In genomic region chr7:46385662-46386309, GRCh38 we compare ENCODE assay signal across 15 cellular contexts.
DNase-seq lines count a peak whose midpoint lies in the region; ATAC-seq, FAIRE-seq and TF ChIP-seq lines count a peak whose summit lies in the region.
"Had no signal": no experiment of that assay in that cellular context is flagged by ENCODE, and none has a peak within 500 bp of the region (broad histone marks: within the 10 kb centered on the region; RNA-seq: fewer than 3 reads in every experiment).

No MANE protein-coding gene starts in this region.

- H3K27me3 Mint-ChIP-seq in T-helper 2 cell treated with Interferon-gamma antibody and Interleukin-4, amounts not matched to agents 5 μg/mL and 100 μg/mL, for 36 hours (ENCODE audit: low read depth): no peaks in the 10 kb centered on the region
- H3K27me3 Mint-ChIP-seq: brain; stimulated activated naive CD8-positive, alpha-beta T cell treated with anti-CD3 and anti-CD28 coated beads, Interleukin-15, Interleukin-2, amounts not matched to agents 100 ng/mL and 50 ng/mL, for 24 hours had no signal

- no peaks in the 10 kb centered on the region for H3K36me3 ChIP-seq in RWPE2 (ENCODE audit: low read depth)
- H3K36me3 ChIP-seq: lower lobe of right lung had no signal

- H3K4me1 Mint-ChIP-seq in T-helper 2 cell treated with Interferon-gamma antibody and Interleukin-4, amounts not matched to agents 5 μg/mL and 100 μg/mL, for 36 hours (ENCODE audit: low read depth): no peaks in the 10 kb centered on the region

- H3K27ac Mint-ChIP-seq in T-helper 2 cell treated with Interferon-gamma antibody and Interleukin-4, amounts not matched to agents 5 μg/mL and 100 μg/mL, for 36 hours: no peak overlapping the region
- H3K27ac Mint-ChIP-seq: brain; stimulated activated naive CD8-positive, alpha-beta T cell treated with anti-CD3 and anti-CD28 coated beads, Interleukin-15, Interleukin-2, amounts not matched to agents 100 ng/mL and 50 ng/mL, for 24 hours had no signal

- no peaks in the 10 kb centered on the region for H3K27me3 ChIP-seq in RWPE2 (ENCODE audit: insufficient read depth, poor library complexity, severe bottlenecking)

- no peaks in the 10 kb centered on the region for H3K36me3 Mint-ChIP-seq in T-helper 2 cell treated with Interferon-gamma antibody and Interleukin-4, amounts not matched to agents 5 μg/mL and 100 μg/mL, for 36 hours (ENCODE audit: low read depth)
- H3K36me3 Mint-ChIP-seq: brain had no signal

- peaks cover 21% of the 10 kb centered on the region for H3K4me1 ChIP-seq in RWPE2 (ENCODE audit: insufficient read depth, poor library complexity, severe bottlenecking)
- H3K4me1 ChIP-seq: lower lobe of right lung had no signal

- H3K9me3 ChIP-seq in RWPE2 (ENCODE audit: severe bottlenecking): peaks cover 3% of the 10 kb centered on the region
- H3K9me3 ChIP-seq: lower lobe of right lung had no signal

- H3K27ac ChIP-seq in RWPE2 (ENCODE audit: poor library complexity, severe bottlenecking): peak overlapping the region; percentile 70
- H3K27ac ChIP-seq: lower lobe of right lung, parathyroid adenoma had no signal

- H3K4me3 ChIP-seq in RWPE2 (ENCODE audit: severe bottlenecking): no peak overlapping the region
- H3K4me3 ChIP-seq in fibroblast of mammary gland (ENCODE audit: control insufficient read depth, low read depth, low read length): no peak overlapping the region
- H3K4me3 ChIP-seq: lower lobe of right lung had no signal

- H3K9me3 Mint-ChIP-seq in T-helper 2 cell treated with Interferon-gamma antibody and Interleukin-4, amounts not matched to agents 5 μg/mL and 100 μg/mL, for 36 hours: peaks cover 5% of the 10 kb centered on the region

- no peak for DNase-seq in RWPE2 (ENCODE audit: low spot score)
- DNase-seq in fibroblast of mammary gland (ENCODE audit: low read depth): peak; percentile 98
- peak; percentile 80 for DNase-seq in renal cortical epithelial cell (ENCODE audit: low read depth)
- no peak for DNase-seq in T-helper 2 cell treated with Interferon-gamma antibody and Interleukin-4, amounts not matched to agents 5 μg/mL and 100 μg/mL, for 36 hours (ENCODE audit: low spot score)
- DNase-seq: lower lobe of right lung; NCI-H2227 treated with DMSO at 0.1 percent for 48 hours; Right ventricle myocardium superior; stimulated activated CD4-positive, alpha-beta T cell treated with anti-CD3 and anti-CD28 coated beads, Interleukin-4, amount 100 ng/mL, for 1 hour had no signal

- ATAC-seq in RWPE2 (ENCODE audit: low read depth) (peak; percentile 96), HG03025 (IDR thresholded peaks at IDR 0.05; ENCODE audit: low FRiP score, unreplicated experiment) (no peak), GM19324 (IDR thresholded peaks at IDR 0.05; ENCODE audit: low FRiP score, unreplicated experiment) (no peak), HG03280 (IDR thresholded peaks at IDR 0.05; ENCODE audit: unreplicated experiment) (no peak)
- ATAC-seq: lower lobe of right lung had no signal

- no peak overlapping the region for H3K4me3 Mint-ChIP-seq in T-helper 2 cell treated with Interferon-gamma antibody and Interleukin-4, amounts not matched to agents 5 μg/mL and 100 μg/mL, for 36 hours
- H3K4me3 Mint-ChIP-seq: brain; stimulated activated naive CD8-positive, alpha-beta T cell treated with anti-CD3 and anti-CD28 coated beads, Interleukin-15, Interleukin-2, amounts not matched to agents 100 ng/mL and 50 ng/mL, for 24 hours had no signal

- TF ChIP-seq CTCF in RWPE2 (IDR thresholded peaks at IDR 0.05; ENCODE audit: poor library complexity, severe bottlenecking): no peak
- no peak for TF ChIP-seq CTCF in fibroblast of mammary gland (conservative IDR thresholded peaks at IDR 0.05; ENCODE audit: control insufficient read depth, insufficient read depth, low read depth, low read length)

- peak; percentile 70 for FAIRE-seq in G401.6 (lab: Jason Lieb, UNC)

Comparison
In these comparisons a context has a peak if more than half of its experiments do, and no peak if none do; other contexts are left out.
1. DNase-seq: peak in fibroblast of mammary gland (single experiment) and renal cortical epithelial cell (single experiment); none in RWPE2 (single experiment) and T-helper 2 cell treated with Interferon-gamma antibody and Interleukin-4, amounts not matched to agents 5 μg/mL and 100 μg/mL, for 36 hours (single experiment).